ENCODE assay signal across 14 cellular contexts in the genomic region with DNA sequence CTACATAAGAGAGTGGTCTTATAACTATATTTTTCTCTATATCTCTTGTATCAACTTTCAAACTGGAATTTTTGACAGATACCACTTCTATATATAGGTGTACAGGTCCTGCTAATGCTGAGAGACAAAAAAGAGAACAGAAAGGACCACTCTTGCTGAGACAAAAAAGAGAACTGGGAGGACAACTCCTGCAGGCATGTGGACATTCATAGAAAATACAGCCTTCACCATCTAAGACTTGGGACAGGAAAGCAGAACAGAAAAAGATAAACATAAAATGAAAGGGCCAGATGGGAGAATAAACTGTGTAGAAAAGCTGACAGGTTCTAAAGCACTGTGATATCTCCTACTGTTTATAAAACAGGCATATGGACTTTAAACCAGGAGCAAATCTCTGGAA.
DNase-seq lines count a peak whose midpoint lies in the region; ATAC-seq lines count a peak whose summit lies in the region.
"Had no signal": no experiment of that assay in that cellular context is flagged by ENCODE, and none has a peak within 500 bp of the region (broad histone marks: within the 10 kb centered on the region; RNA-seq: fewer than 3 reads in every experiment).

No MANE protein-coding gene starts in this region.

- H3K27me3 ChIP-seq in Karpas-422 (ENCODE audit: low read length), result no peaks in the 10 kb centered on the region
- H3K27me3 ChIP-seq: neutrophil had no signal

- peaks cover 13% of the 10 kb centered on the region for H3K4me1 ChIP-seq in Karpas-422 (ENCODE audit: low read length)

- H3K9me3 ChIP-seq in Karpas-422 (ENCODE audit: low read length), result no peaks in the 10 kb centered on the region
- H3K9me3 ChIP-seq: neutrophil had no signal

- H3K36me3 ChIP-seq in Karpas-422 (ENCODE audit: insufficient read depth, low read length), result no peaks in the 10 kb centered on the region
- H3K36me3 ChIP-seq: neutrophil had no signal

- POLR2A ChIA-PET in activated CD4-positive, alpha-beta T cell treated with anti-CD3 and anti-CD28 coated beads, Interleukin-2, amount 10 ng/mL, durations not matched to agents 7 days and 5 days (lab: Charles Lee), result no interaction called here

- CTCF ChIA-PET in activated CD4-positive, alpha-beta T cell treated with anti-CD3 and anti-CD28 coated beads, Interleukin-2, amount 10 ng/mL, durations not matched to agents 7 days and 5 days (lab: Charles Lee), result no interaction called here

- H3K4me1 Mint-ChIP-seq in activated CD4-positive, alpha-beta T cell treated with anti-CD3 and anti-CD28 coated beads, Interleukin-2, amount 10 ng/mL, durations not matched to agents 7 days and 5 days, result no peaks in the 10 kb centered on the region
- H3K4me1 Mint-ChIP-seq: activated CD4-positive, alpha-beta T cell treated with anti-CD3 and anti-CD28 coated beads, Interleukin-2, amount 10 ng/mL, durations not matched to agents 24 days and 14 days had no signal

- no peak overlapping the region for H3K27ac ChIP-seq in Karpas-422 (ENCODE audit: low read length)
- H3K27ac ChIP-seq: neutrophil, SK-N-MC had no signal

- H3K79me2 ChIP-seq in Karpas-422 (ENCODE audit: low read length), result no peaks in the 10 kb centered on the region

- no peak overlapping the region for H3K27ac Mint-ChIP-seq in activated CD4-positive, alpha-beta T cell treated with anti-CD3 and anti-CD28 coated beads, Interleukin-2, amount 10 ng/mL, durations not matched to agents 7 days and 5 days
- H3K27ac Mint-ChIP-seq: activated CD4-positive, alpha-beta T cell treated with anti-CD3 and anti-CD28 coated beads, Interleukin-2, amount 10 ng/mL, durations not matched to agents 24 days and 14 days had no signal

- ATAC-seq in GM18498 (IDR thresholded peaks at IDR 0.05; ENCODE audit: unreplicated experiment) (peak; percentile 93), GM21360 (IDR thresholded peaks at IDR 0.05; ENCODE audit: unreplicated experiment) (peak; percentile 96), HG02973 (IDR thresholded peaks at IDR 0.05; ENCODE audit: unreplicated experiment) (peak; percentile 94)

- no peak overlapping the region for H3K4me3 Mint-ChIP-seq in activated CD4-positive, alpha-beta T cell treated with anti-CD3 and anti-CD28 coated beads, Interleukin-2, amount 10 ng/mL, durations not matched to agents 7 days and 5 days
- H3K4me3 Mint-ChIP-seq: activated CD4-positive, alpha-beta T cell treated with anti-CD3 and anti-CD28 coated beads, Interleukin-2, amount 10 ng/mL, durations not matched to agents 24 days and 14 days had no signal

- H3K4me3 ChIP-seq in Karpas-422 (ENCODE audit: low read length), result no peak overlapping the region
- H3K4me3 ChIP-seq: SK-N-MC had no signal

- no peaks in the 10 kb centered on the region for H3K36me3 Mint-ChIP-seq in activated CD4-positive, alpha-beta T cell treated with anti-CD3 and anti-CD28 coated beads, Interleukin-2, amount 10 ng/mL, durations not matched to agents 7 days and 5 days (ENCODE audit: low read depth)

- H3K4me2 ChIP-seq in Karpas-422 (ENCODE audit: low read depth, low read length, poor library complexity, severe bottlenecking), result no peak overlapping the region

- DNase-seq in Karpas-422 (no peak), COLO829 (ENCODE audit: low spot score) (no peak), inferior parietal cortex (ENCODE audit: extremely low spot score) (no peak), NCI-H510A treated with DMSO at 0.1 percent for 48 hours (lab: John Stamatoyannopoulos, UW) (no peak)
- no peak for DNase-seq in activated CD4-positive, alpha-beta T cell treated with anti-CD3 and anti-CD28 coated beads, Interleukin-2, amount 10 ng/mL, durations not matched to agents 7 days and 5 days
- DNase-seq: activated CD4-positive, alpha-beta T cell treated with anti-CD3 and anti-CD28 coated beads, Interleukin-2, amount 10 ng/mL, durations not matched to agents 24 days and 14 days; activated naive CD4-positive, alpha-beta T cell treated with anti-CD3 and anti-CD28 coated beads, Interleukin-2, amount 50 U/mL, for 16 hours; IMR-90; stimulated activated naive CD4-positive, alpha-beta T cell had no signal

- no peaks in the 10 kb centered on the region for H4K20me1 ChIP-seq in Karpas-422 (ENCODE audit: insufficient read depth, low read depth, low read length)

- H3K9me3 Mint-ChIP-seq in activated CD4-positive, alpha-beta T cell treated with anti-CD3 and anti-CD28 coated beads, Interleukin-2, amount 10 ng/mL, durations not matched to agents 7 days and 5 days, result no peaks in the 10 kb centered on the region
- H3K9me3 Mint-ChIP-seq: activated CD4-positive, alpha-beta T cell treated with anti-CD3 and anti-CD28 coated beads, Interleukin-2, amount 10 ng/mL, durations not matched to agents 24 days and 14 days had no signal

- H3K27me3 Mint-ChIP-seq in activated CD4-positive, alpha-beta T cell treated with anti-CD3 and anti-CD28 coated beads, Interleukin-2, amount 10 ng/mL, durations not matched to agents 7 days and 5 days, result no peaks in the 10 kb centered on the region
- H3K27me3 Mint-ChIP-seq: activated CD4-positive, alpha-beta T cell treated with anti-CD3 and anti-CD28 coated beads, Interleukin-2, amount 10 ng/mL, durations not matched to agents 24 days and 14 days had no signal

- no peak overlapping the region for H3K9ac ChIP-seq in Karpas-422 (ENCODE audit: low read length)

- H3K9me2 ChIP-seq in Karpas-422 (replicated peaks; ENCODE audit: insufficient read depth, low read length), result no peaks in the 10 kb centered on the region

- peak overlapping the region; percentile 31; the same call in 1 of the 2 replicates for H2AFZ ChIP-seq in Karpas-422 (ENCODE audit: low read length)
